In genomic region chr3:30319713-30320112, GRCh38 we compare ENCODE assay signal across 8 cellular contexts.
DNase-seq lines count a peak whose midpoint lies in the region; ATAC-seq and FAIRE-seq lines count a peak whose summit lies in the region.

No MANE protein-coding gene starts in this region.

- no peak for FAIRE-seq in frontal cortex (lab: Jason Lieb, UNC)

- peak; percentile 78 for DNase-seq in EL
- DNase-seq in H4 (ENCODE audit: low spot score) = peak; percentile 55
- peak; percentile 75 for DNase-seq in NCI-H2029 (lab: John Stamatoyannopoulos, UW)
- DNase-seq in activated CD8-positive, alpha-beta memory T cell treated with anti-CD3 and anti-CD28 coated beads, Interleukin-2, amount 50 U/mL, for 1 hour (ENCODE audit: extremely low read depth) = peak; percentile 4
- peak; percentile 40 for DNase-seq in fibroblast of the conjunctiva (ENCODE audit: low read depth)
- no peak for DNase-seq in sciatic nerve (ENCODE audit: low spot score)
- no peak for DNase-seq in frontal cortex (ENCODE audit: low spot score in 2 of 2)

- ATAC-seq in sciatic nerve (peak; percentile 49), HG02840 (IDR thresholded peaks at IDR 0.05; ENCODE audit: low FRiP score, unreplicated experiment) (no peak)

- intact Hi-C loops in sciatic nerve (cut with DNase I) = no loop called here

Comparison
In these comparisons a context has a peak if more than half of its experiments do, and no peak if none do; other contexts are left out.
1. DNase-seq: peak in EL (single experiment), H4 (single experiment), NCI-H2029 (single experiment), activated CD8-positive, alpha-beta memory T cell treated with anti-CD3 and anti-CD28 coated beads, Interleukin-2, amount 50 U/mL, for 1 hour (single experiment) and fibroblast of the conjunctiva (single experiment); none in sciatic nerve (single experiment) and frontal cortex (0 of 2).